Comparison of ENCODE assay signal across 24 cellular contexts in genomic region chr7:84139986-84140729, GRCh38. TPM values are rescaled to one million over a fixed set of nuclear protein-coding genes. Genes with fewer than 3 reads are reported as not detected.
A peak's percentile ranks its signal among the peaks of the same experiment; 100 is the strongest.
DNase-seq lines count a peak whose midpoint lies in the region; ATAC-seq, FAIRE-seq and TF ChIP-seq lines count a peak whose summit lies in the region.
"Had no signal": no experiment of that assay in that cellular context is flagged by ENCODE, and none has a peak within 500 bp of the region (broad histone marks: within the 10 kb centered on the region; RNA-seq: fewer than 3 reads in every experiment).

No MANE protein-coding gene starts in this region.

- peaks cover 3% of the 10 kb centered on the region for H3K9me3 Mint-ChIP-seq in neural crest cell
- H3K9me3 Mint-ChIP-seq in CD8-positive, alpha-beta T cell = no peaks in the 10 kb centered on the region
- no peaks in the 10 kb centered on the region for H3K9me3 Mint-ChIP-seq in activated naive CD8-positive, alpha-beta T cell treated with anti-CD3 and anti-CD28 coated beads, Interleukin-2, amount 50 U/mL, for 24 hours
- H3K9me3 Mint-ChIP-seq: activated naive CD4-positive, alpha-beta T cell treated with anti-CD3 and anti-CD28 coated beads, Interleukin-2, amount 50 U/mL, for 24 hours; nephron; T-helper 2 cell treated with Interferon-gamma antibody and Interleukin-4, amounts not matched to agents 5 μg/mL and 100 μg/mL, for 36 hours had no signal

- H2AFZ ChIP-seq in OCI-LY3 (ENCODE audit: low read depth, low read length) (0 out of 2 replicates have a peak overlapping the region, but pooled peaks have one; percentile 33), endothelial cell of umbilical vein (ENCODE audit: low read depth, low read length) (no peak overlapping the region)
- H2AFZ ChIP-seq: parathyroid adenoma had no signal

- intact Hi-C loops in endothelial cell of umbilical vein (cut with micrococcal nuclease) = loop anchor here (2.0 kb wide), 1 partner anchor 15 kb away; no protein-coding TSS in a partner anchor
- intact Hi-C loops in CD8-positive, alpha-beta T cell (cut with DNase I, micrococcal nuclease) = loop anchor here in 1 of 2 experiments (5.0 kb wide), 1 partner anchor 43 kb away; no protein-coding TSS in a partner anchor

- TF ChIP-seq POLR2A in endothelial cell of umbilical vein (IDR thresholded peaks at IDR 0.05; ENCODE audit: low read depth, low read length) = no peak

- H3K9me3 ChIP-seq in OCI-LY3 (ENCODE audit: insufficient read depth, low read length) (no peaks in the 10 kb centered on the region), endothelial cell of umbilical vein (replicated peaks; ENCODE audit: control insufficient read depth, insufficient read depth, low read length) (no peaks in the 10 kb centered on the region), WERI-Rb-1 (ENCODE audit: severe bottlenecking) (no peaks in the 10 kb centered on the region)
- no peaks in the 10 kb centered on the region for H3K9me3 ChIP-seq in CD8-positive, alpha-beta T cell (ENCODE audit: low read length)
- H3K9me3 ChIP-seq: tibial artery had no signal

- H3K4me1 ChIP-seq in OCI-LY3 (ENCODE audit: low read length) (no peaks in the 10 kb centered on the region), endothelial cell of umbilical vein (ENCODE audit: control insufficient read depth, extremely low read depth, insufficient read depth, low read length) (peaks cover 14% of the 10 kb centered on the region)
- no peaks in the 10 kb centered on the region for H3K4me1 ChIP-seq in CD8-positive, alpha-beta T cell (ENCODE audit: insufficient read depth, low read length)
- H3K4me1 ChIP-seq: parathyroid adenoma, tibial artery had no signal

- H3K9me1 ChIP-seq in endothelial cell of umbilical vein (replicated peaks; ENCODE audit: control insufficient read depth, extremely low read depth, insufficient read depth, low read length) = no peaks in the 10 kb centered on the region

- H3K36me3 ChIP-seq in OCI-LY3 (replicated peaks; ENCODE audit: low read depth, low read length) (no peaks in the 10 kb centered on the region), endothelial cell of umbilical vein (ENCODE audit: control insufficient read depth in 2 of 2, extremely low read depth in 1 of 2, insufficient read depth in 2 of 2, low read length in 2 of 2) (no peaks in the 10 kb centered on the region), WERI-Rb-1 (no peaks in the 10 kb centered on the region)
- no peaks in the 10 kb centered on the region for H3K36me3 ChIP-seq in CD8-positive, alpha-beta T cell (ENCODE audit: insufficient read depth, low read length)
- H3K36me3 ChIP-seq: tibial artery had no signal

- H3K79me2 ChIP-seq in OCI-LY3 (ENCODE audit: low read length) (no peaks in the 10 kb centered on the region), endothelial cell of umbilical vein (ENCODE audit: control insufficient read depth, insufficient read depth, low read length) (no peaks in the 10 kb centered on the region)
- H3K79me2 ChIP-seq: parathyroid adenoma had no signal

- peak; percentile 66 for DNase-seq in ELR (ENCODE audit: low read depth)
- DNase-seq in endothelial cell of umbilical vein (ENCODE audit: low read depth, low spot score) = peak; percentile 55
- DNase-seq in neural crest cell (ENCODE audit: low read depth, low spot score) = no peak
- no peak for DNase-seq in CD8-positive, alpha-beta T cell
- DNase-seq in WERI-Rb-1 = no peak
- DNase-seq in activated CD4-positive, alpha-beta T cell treated with anti-CD3 and anti-CD28 coated beads for 48 hours = no peak
- no peak for DNase-seq in activated naive CD8-positive, alpha-beta T cell treated with anti-CD3 and anti-CD28 coated beads, Interleukin-2, amount 50 U/mL, for 24 hours
- DNase-seq: aorta; islet precursor cell; NCI-H1930; NCI-H526 treated with DMSO at 0.1 percent for 48 hours; right cardiac atrium; stimulated activated CD4-positive, alpha-beta T cell treated with anti-CD3 and anti-CD28 coated beads, Interleukin-15, amount 100 ng/mL, for 24 hours; stimulated activated naive CD8-positive, alpha-beta T cell treated with anti-CD3 and anti-CD28 coated beads, Interleukin-15, amount 100 ng/mL, for 72 hours; tibial artery had no signal

- dilution Hi-C loops in endothelial cell of umbilical vein (cut with MboI; ENCODE audit: extremely low pct_ligation_motif_present, low sequenced_read_pairs) = no loop called here

- no peak for FAIRE-seq in endothelial cell of umbilical vein (lab: Jason Lieb, UNC)
- FAIRE-seq: D721Med had no signal

- POLR2A ChIA-PET in endothelial cell of umbilical vein (lab: Charles Lee) = no interaction called here
- POLR2A ChIA-PET in CD8-positive, alpha-beta T cell (lab: Charles Lee) = no interaction called here

- TF ChIP-seq CTCF in OCI-LY3 (IDR thresholded peaks at IDR 0.05; ENCODE audit: low read depth, low read length) = no peak
- TF ChIP-seq CTCF in endothelial cell of umbilical vein (IDR thresholded peaks at IDR 0.05; ENCODE audit: extremely low read depth in 1 of 2, insufficient read depth in 1 of 2, low read depth in 1 of 2, low read length in 2 of 2) = no peak
- TF ChIP-seq CTCF in neural crest cell (conservative IDR thresholded peaks at IDR 0.05) = no peak
- TF ChIP-seq CTCF in CD8-positive, alpha-beta T cell (IDR thresholded peaks at IDR 0.05) = no peak
- no peak for TF ChIP-seq CTCF in WERI-Rb-1 (IDR thresholded peaks at IDR 0.05; ENCODE audit: low read depth, low read length)

- H3K4me1 Mint-ChIP-seq in neural crest cell = peaks cover 46% of the 10 kb centered on the region
- no peaks in the 10 kb centered on the region for H3K4me1 Mint-ChIP-seq in CD8-positive, alpha-beta T cell (ENCODE audit: low read depth)
- H3K4me1 Mint-ChIP-seq in activated naive CD8-positive, alpha-beta T cell treated with anti-CD3 and anti-CD28 coated beads, Interleukin-2, amount 50 U/mL, for 24 hours = no peaks in the 10 kb centered on the region
- H3K4me1 Mint-ChIP-seq: CD14-positive monocyte; stimulated activated naive CD8-positive, alpha-beta T cell treated with anti-CD3 and anti-CD28 coated beads, Interleukin-15, amount 100 ng/mL, for 72 hours had no signal

- H3K27ac Mint-ChIP-seq in neural crest cell (ENCODE audit: unreplicated experiment) = no peak overlapping the region
- no peak overlapping the region for H3K27ac Mint-ChIP-seq in CD8-positive, alpha-beta T cell
- H3K27ac Mint-ChIP-seq in activated naive CD8-positive, alpha-beta T cell treated with anti-CD3 and anti-CD28 coated beads, Interleukin-2, amount 50 U/mL, for 24 hours = no peak overlapping the region
- H3K27ac Mint-ChIP-seq: activated naive CD4-positive, alpha-beta T cell treated with anti-CD3 and anti-CD28 coated beads, Interleukin-2, amount 50 U/mL, for 24 hours; CD14-positive monocyte; stimulated activated naive CD8-positive, alpha-beta T cell treated with anti-CD3 and anti-CD28 coated beads, Interleukin-15, amount 100 ng/mL, for 72 hours; T-helper 2 cell treated with Interferon-gamma antibody and Interleukin-4, amounts not matched to agents 5 μg/mL and 100 μg/mL, for 36 hours had no signal

- H3K27me3 Mint-ChIP-seq in neural crest cell (ENCODE audit: low read depth) = no peaks in the 10 kb centered on the region
- no peaks in the 10 kb centered on the region for H3K27me3 Mint-ChIP-seq in CD8-positive, alpha-beta T cell (ENCODE audit: low read depth)
- H3K27me3 Mint-ChIP-seq in activated naive CD8-positive, alpha-beta T cell treated with anti-CD3 and anti-CD28 coated beads, Interleukin-2, amount 50 U/mL, for 24 hours = no peaks in the 10 kb centered on the region
- H3K27me3 Mint-ChIP-seq: activated naive CD4-positive, alpha-beta T cell treated with anti-CD3 and anti-CD28 coated beads, Interleukin-2, amount 50 U/mL, for 24 hours; stimulated activated naive CD8-positive, alpha-beta T cell treated with anti-CD3 and anti-CD28 coated beads, Interleukin-15, amount 100 ng/mL, for 72 hours had no signal

- no TSS peak for BruUV-seq in endothelial cell of umbilical vein (replicated peaks; lab: Mats Ljungman, UMichigan)

- H4K20me1 ChIP-seq in OCI-LY3 (ENCODE audit: insufficient read depth, low read length) (no peaks in the 10 kb centered on the region), endothelial cell of umbilical vein (replicated peaks; ENCODE audit: control insufficient read depth, extremely low read depth, insufficient read depth, low read length) (no peaks in the 10 kb centered on the region)

- H3K4me2 ChIP-seq in OCI-LY3 (ENCODE audit: low read length) (no peak overlapping the region), endothelial cell of umbilical vein (ENCODE audit: insufficient read depth, low read length) (peak overlapping the region; percentile 47)

- CTCF ChIA-PET in endothelial cell of umbilical vein (lab: Charles Lee) = no interaction called here
- CTCF ChIA-PET in CD8-positive, alpha-beta T cell (lab: Charles Lee) = no interaction called here

- H3K9ac ChIP-seq in OCI-LY3 (ENCODE audit: low read length) (no peak overlapping the region), endothelial cell of umbilical vein (replicated peaks; ENCODE audit: extremely low read depth, insufficient read depth, low read length) (no peak overlapping the region)
- H3K9ac ChIP-seq: parathyroid adenoma had no signal

- no peak overlapping the region for H3K4me3 ChIP-seq in OCI-LY3 (ENCODE audit: low read length)
- H3K4me3 ChIP-seq in endothelial cell of umbilical vein (replicated peaks in 1 of 3; ENCODE audit: insufficient read depth in 1 of 3, low read depth in 1 of 3, low read length in 3 of 3) = no peak overlapping the region
- H3K4me3 ChIP-seq in CD8-positive, alpha-beta T cell (ENCODE audit: low read depth, low read length) = no peak overlapping the region
- H3K4me3 ChIP-seq in WERI-Rb-1 (ENCODE audit: low read depth, low read length) = no peak overlapping the region
- H3K4me3 ChIP-seq: SK-N-MC, tibial artery had no signal

- H3K36me3 Mint-ChIP-seq in neural crest cell (ENCODE audit: low read depth) = peaks cover 10% of the 10 kb centered on the region
- no peaks in the 10 kb centered on the region for H3K36me3 Mint-ChIP-seq in CD8-positive, alpha-beta T cell
- no peaks in the 10 kb centered on the region for H3K36me3 Mint-ChIP-seq in activated naive CD8-positive, alpha-beta T cell treated with anti-CD3 and anti-CD28 coated beads, Interleukin-2, amount 50 U/mL, for 24 hours (ENCODE audit: low read depth)
- H3K36me3 Mint-ChIP-seq: activated naive CD4-positive, alpha-beta T cell treated with anti-CD3 and anti-CD28 coated beads, Interleukin-2, amount 50 U/mL, for 24 hours; CD14-positive monocyte had no signal

- H3K4me3 Mint-ChIP-seq in neural crest cell = peak overlapping the region; percentile 58
- H3K4me3 Mint-ChIP-seq in CD8-positive, alpha-beta T cell = no peak overlapping the region
- no peak overlapping the region for H3K4me3 Mint-ChIP-seq in activated naive CD8-positive, alpha-beta T cell treated with anti-CD3 and anti-CD28 coated beads, Interleukin-2, amount 50 U/mL, for 24 hours
- H3K4me3 Mint-ChIP-seq: activated naive CD4-positive, alpha-beta T cell treated with anti-CD3 and anti-CD28 coated beads, Interleukin-2, amount 50 U/mL, for 24 hours; CD14-positive monocyte; nephron; stimulated activated naive CD8-positive, alpha-beta T cell treated with anti-CD3 and anti-CD28 coated beads, Interleukin-15, amount 100 ng/mL, for 72 hours; T-helper 2 cell treated with Interferon-gamma antibody and Interleukin-4, amounts not matched to agents 5 μg/mL and 100 μg/mL, for 36 hours had no signal

- ATAC-seq in CD8-positive, alpha-beta T cell = no peak
- no peak for ATAC-seq in activated naive CD8-positive, alpha-beta T cell treated with anti-CD3 and anti-CD28 coated beads, Interleukin-2, amount 50 U/mL, for 24 hours
- ATAC-seq: right cardiac atrium; stimulated activated naive CD8-positive, alpha-beta T cell treated with anti-CD3 and anti-CD28 coated beads, Interleukin-15, amount 100 ng/mL, for 72 hours had no signal

- H3K27ac ChIP-seq in OCI-LY3 (ENCODE audit: low read length) = no peak overlapping the region
- peak overlapping the region; percentile 20 for H3K27ac ChIP-seq in endothelial cell of umbilical vein (ENCODE audit: insufficient read depth, low read depth, low read length)
- no peak overlapping the region for H3K27ac ChIP-seq in CD8-positive, alpha-beta T cell (ENCODE audit: low read depth, low read length)
- H3K27ac ChIP-seq in WERI-Rb-1 = no peak overlapping the region
- H3K27ac ChIP-seq: parathyroid adenoma, RWPE1, SK-N-MC, tibial artery had no signal

- H3K27me3 ChIP-seq in OCI-LY3 (ENCODE audit: low read depth, low read length) = no peaks in the 10 kb centered on the region
- no peaks in the 10 kb centered on the region for H3K27me3 ChIP-seq in endothelial cell of umbilical vein (ENCODE audit: control insufficient read depth in 2 of 2, insufficient read depth in 2 of 2, low read length in 2 of 2)
- no peaks in the 10 kb centered on the region for H3K27me3 ChIP-seq in CD8-positive, alpha-beta T cell (ENCODE audit: insufficient read depth, low read length)
- no peaks in the 10 kb centered on the region for H3K27me3 ChIP-seq in WERI-Rb-1 (ENCODE audit: insufficient read depth, low read depth, severe bottlenecking)
- H3K27me3 ChIP-seq: tibial artery had no signal

RNA-seq across cellular contexts. Expression of gene SEMA3A, which starts 54.4 kb away (rescaled TPM):
- total RNA-seq in endothelial cell of umbilical vein = 1.2 and 1.7 TPM in 2 replicates
- polyA plus RNA-seq in endothelial cell of umbilical vein = 0.49 and 0.68 TPM in 2 replicates
- 0.68 and 0.73 TPM in 2 replicates for polyA plus RNA-seq in endothelial cell of umbilical vein (2011; cell fraction: cytosol; rRNA removed)
- 1.3 and 1.6 TPM in 2 replicates for polyA plus RNA-seq in endothelial cell of umbilical vein (2011; cell fraction: nucleus; rRNA removed)
- 0.45 and 0.76 TPM in 2 replicates for polyA plus RNA-seq in endothelial cell of umbilical vein (2012)
- polyA minus RNA-seq in endothelial cell of umbilical vein = 1.5 and 1.6 TPM in 2 replicates
- not detected for polyA minus RNA-seq in endothelial cell of umbilical vein (2011; cell fraction: cytosol; rRNA and poly(A)+ RNA removed)
- polyA minus RNA-seq in endothelial cell of umbilical vein (2011; cell fraction: nucleus; rRNA and poly(A)+ RNA removed) = 3.3 and 4.3 TPM in 2 replicates
- 21.7 and 24.7 TPM in 2 replicates for total RNA-seq in neural crest cell
- total RNA-seq in CD8-positive, alpha-beta T cell = 1 to 10 TPM in 1 of 2 experiments, under 1 TPM in 1; 1.00 to 1.3 TPM
- polyA plus RNA-seq: CD14-positive monocyte had no signal

Comparison
In these comparisons a context has a peak if more than half of its experiments do, and no peak if none do; other contexts are left out.
1. DNase-seq: peak in ELR (single experiment) and endothelial cell of umbilical vein (single experiment); none in neural crest cell (single experiment), CD8-positive, alpha-beta T cell (0 of 7), WERI-Rb-1 (single experiment), activated CD4-positive, alpha-beta T cell treated with anti-CD3 and anti-CD28 coated beads for 48 hours (single experiment) and activated naive CD8-positive, alpha-beta T cell treated with anti-CD3 and anti-CD28 coated beads, Interleukin-2, amount 50 U/mL, for 24 hours (single experiment).